Comparison of ENCODE assay signal across 8 cellular contexts in the genomic region with DNA sequence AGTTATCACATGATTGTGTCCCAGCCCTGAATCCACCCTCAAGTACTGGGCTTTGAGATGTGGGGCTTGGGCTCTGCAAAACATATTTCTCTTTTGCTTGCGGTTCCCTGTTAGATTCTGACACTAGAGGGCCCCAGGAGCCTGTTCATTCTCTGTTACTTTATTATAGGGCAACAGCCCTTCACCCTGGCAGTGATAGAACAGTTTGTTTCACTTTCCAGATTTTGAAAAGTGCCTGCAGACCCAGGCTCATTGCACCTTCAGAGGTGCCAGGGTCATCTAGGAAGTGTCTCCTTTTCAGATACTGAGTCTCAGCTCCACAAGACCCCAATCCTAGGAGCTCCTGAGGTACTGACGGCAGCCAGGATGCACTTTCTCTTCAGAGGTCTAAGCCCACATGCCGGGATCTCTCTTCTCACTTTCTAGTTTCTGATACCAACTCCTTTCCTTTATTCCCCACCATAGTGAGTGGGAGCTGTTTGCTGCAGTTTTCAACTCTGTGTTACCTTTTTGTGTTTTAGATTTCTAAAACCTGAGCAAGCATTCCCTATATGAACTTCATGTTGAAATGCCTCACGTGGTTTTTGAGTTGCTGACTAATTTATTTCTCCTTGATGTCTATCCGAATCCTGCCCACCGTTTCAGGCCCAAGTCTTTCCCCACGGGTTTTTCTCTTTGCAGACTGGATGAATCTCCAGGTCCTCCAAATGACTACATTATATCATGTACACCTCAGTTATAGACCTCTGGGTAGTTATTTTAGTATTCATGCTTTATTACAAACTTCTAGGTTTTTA. TPM values are rescaled to one million over a fixed set of nuclear protein-coding genes. Genes with fewer than 3 reads are reported as not detected.
DNase-seq lines count a peak whose midpoint lies in the region; ATAC-seq and TF ChIP-seq lines count a peak whose summit lies in the region.

No MANE protein-coding gene starts in this region.

- intact Hi-C loops in colonic mucosa (cut with DNase I) = loop anchor here (2.0 kb wide), 1 partner anchor 471 kb away; no protein-coding TSS in a partner anchor

- peak; percentile 74 for ATAC-seq in HG02973 (IDR thresholded peaks at IDR 0.05; ENCODE audit: unreplicated experiment)
- ATAC-seq in stimulated activated naive B cell treated with anti-CD40 and anti-IgM and Interleukin-4, amounts not matched to agents 10 μg/mL and 1 μg/mL and 100 μg/mL, for 72 hours (replicated peaks) = peak; percentile 82 to 88

- H3K9me3 Mint-ChIP-seq in stimulated activated naive B cell treated with anti-CD40 and anti-IgM and Interleukin-4, amounts not matched to agents 10 μg/mL and 1 μg/mL and 100 μg/mL, for 72 hours = no peaks in the 10 kb centered on the region

- H3K27ac Mint-ChIP-seq in stimulated activated naive B cell treated with anti-CD40 and anti-IgM and Interleukin-4, amounts not matched to agents 10 μg/mL and 1 μg/mL and 100 μg/mL, for 72 hours = peak overlapping the region; percentile 22

- WGBS in liver = 42% methylated on average over 7 of the region's 7 CpGs

- TF ChIP-seq CTCF in WERI-Rb-1 (IDR thresholded peaks at IDR 0.05; ENCODE audit: low read depth, low read length) = peak; percentile 83
- peak; percentile 65 for TF ChIP-seq CTCF in colonic mucosa (IDR thresholded peaks at IDR 0.05)
- TF ChIP-seq CTCF in liver (IDR thresholded peaks at IDR 0.05; ENCODE audit: low read depth, low read length, missing input control) = peak; percentile 87

- H3K27me3 ChIP-seq in WERI-Rb-1 (ENCODE audit: insufficient read depth, low read depth, severe bottlenecking) = peaks cover 65% of the 10 kb centered on the region
- no peaks in the 10 kb centered on the region for H3K27me3 ChIP-seq in colonic mucosa
- H3K27me3 ChIP-seq in liver (ENCODE audit: control insufficient read depth in 4 of 4, insufficient read depth in 4 of 4, low read length in 3 of 4) = peaks cover 0 to 7% (median under 1%) of the 10 kb centered on the region in 4 donors

- no peak overlapping the region for H3K27ac ChIP-seq in WERI-Rb-1
- no peak overlapping the region for H3K27ac ChIP-seq in colonic mucosa
- no peak overlapping the region for H3K27ac ChIP-seq in liver (ENCODE audit: low read depth in 1 of 2, low read length in 2 of 2)

- no peak overlapping the region for H3K4me3 ChIP-seq in WERI-Rb-1 (ENCODE audit: low read depth, low read length)
- no peak overlapping the region for H3K4me3 ChIP-seq in colonic mucosa
- peak overlapping the region; percentile 33 to 48 (median 42) for H3K4me3 ChIP-seq in liver (ENCODE audit: low read depth in 1 of 3, low read length in 3 of 3)

- H3K9me3 ChIP-seq in WERI-Rb-1 (ENCODE audit: severe bottlenecking) = no peaks in the 10 kb centered on the region
- H3K9me3 ChIP-seq in colonic mucosa = no peaks in the 10 kb centered on the region
- no peaks in the 10 kb centered on the region for H3K9me3 ChIP-seq in liver (ENCODE audit: control insufficient read depth in 4 of 4, low read length in 3 of 4)

- peaks cover 0 to 7% of the 10 kb centered on the region in 2 donors for H3K36me3 Mint-ChIP-seq in stimulated activated naive B cell treated with anti-CD40 and anti-IgM and Interleukin-4, amounts not matched to agents 10 μg/mL and 1 μg/mL and 100 μg/mL, for 72 hours

- DNase-seq in NCI-H2107 treated with DMSO at 0.1 percent for 48 hours (lab: John Stamatoyannopoulos, UW; ENCODE audit: unreplicated experiment) (peak; percentile 31), NCI-H2107 (lab: John Stamatoyannopoulos, UW) (no peak), NCI-H2227 treated with DMSO at 0.1 percent for 48 hours (lab: John Stamatoyannopoulos, UW) (peak; percentile 45), WERI-Rb-1 (peak; percentile 70), colonic mucosa (peak; percentile 63)
- DNase-seq in stimulated activated naive B cell treated with anti-CD40 and anti-IgM and Interleukin-4, amounts not matched to agents 10 μg/mL and 1 μg/mL and 100 μg/mL, for 72 hours = peak; percentile 45

- H3K4me1 ChIP-seq in colonic mucosa (no peaks in the 10 kb centered on the region), liver (ENCODE audit: control insufficient read depth in 4 of 4, insufficient read depth in 4 of 4, low read length in 3 of 4) (peaks cover 0 to 3% (median 0%) of the 10 kb centered on the region in 4 donors)

- H3K36me3 ChIP-seq in WERI-Rb-1 (no peaks in the 10 kb centered on the region), colonic mucosa (no peaks in the 10 kb centered on the region), liver (ENCODE audit: control insufficient read depth in 4 of 4, insufficient read depth in 3 of 4, low read depth in 1 of 4, low read length in 3 of 4) (no peaks in the 10 kb centered on the region)

- H3K9ac ChIP-seq in colonic mucosa (ENCODE audit: low read depth in 2 of 2, low read length in 2 of 2) (peak overlapping the region in 1 of 2 donors; percentile 38), liver (ENCODE audit: low read depth in 1 of 2, low read length in 2 of 2) (peak overlapping the region in 1 of 2 donors; percentile 45)

- peaks cover 11 to 12% of the 10 kb centered on the region in 2 donors for H3K27me3 Mint-ChIP-seq in stimulated activated naive B cell treated with anti-CD40 and anti-IgM and Interleukin-4, amounts not matched to agents 10 μg/mL and 1 μg/mL and 100 μg/mL, for 72 hours

- peak; percentile 90 to 92 for TF ChIP-seq RAD21 in liver (IDR thresholded peaks at IDR 0.05)

- peaks cover 16 to 37% of the 10 kb centered on the region in 2 donors for H3K4me1 Mint-ChIP-seq in stimulated activated naive B cell treated with anti-CD40 and anti-IgM and Interleukin-4, amounts not matched to agents 10 μg/mL and 1 μg/mL and 100 μg/mL, for 72 hours

- H3K4me3 Mint-ChIP-seq in stimulated activated naive B cell treated with anti-CD40 and anti-IgM and Interleukin-4, amounts not matched to agents 10 μg/mL and 1 μg/mL and 100 μg/mL, for 72 hours = peak overlapping the region in 1 of 2 donors; percentile 35

TF ChIP-seq in liver, 16 proteins besides CTCF, POLR2A, EP300 and RAD21:
- TF ChIP-seq JUND (IDR thresholded peaks at IDR 0.05) = no peak
- no peak for TF ChIP-seq HNF4G (IDR thresholded peaks at IDR 0.05)
- no peak for TF ChIP-seq FOXA2 (IDR thresholded peaks at IDR 0.05)
- TF ChIP-seq RXRA (IDR thresholded peaks at IDR 0.05) = peak in 1 of 2 donors; percentile 38

RNA-seq across cellular contexts. Expression of gene ABT1, which starts 10.9 kb away (rescaled TPM):
- 10 to 100 TPM; 15.9 to 17.9 TPM for total RNA-seq in colonic mucosa
- total RNA-seq in liver = 10 to 100 TPM in 1 of 2 donors, 1 to 10 TPM in 1; 9.2 to 13.0 TPM
- 10 to 100 TPM in 1 of 2 donors, 1 to 10 TPM in 1; 8.3 to 10.7 TPM for polyA plus RNA-seq in liver

RNA-seq across cellular contexts. Expression of gene ZNF322, which starts 51.9 kb away (rescaled TPM):
- 10 to 100 TPM; 17.2 to 24.0 TPM for total RNA-seq in colonic mucosa
- 1 to 10 TPM; 6.7 to 6.9 TPM for total RNA-seq in liver
- 1 to 10 TPM; 3.3 to 9.0 TPM for polyA plus RNA-seq in liver

Comparison
In these comparisons a context has a peak if more than half of its experiments do, and no peak if none do; other contexts are left out.
1. H3K4me3 ChIP-seq: peak in liver (3 of 3); none in WERI-Rb-1 (single experiment) and colonic mucosa (single experiment).
2. Peak in every context shown above with its lines, with median percentiles within 50 percentile points of each other: CTCF ChIP-seq.